Comparison of ENCODE assay signal across 8 cellular contexts in the genomic region with DNA sequence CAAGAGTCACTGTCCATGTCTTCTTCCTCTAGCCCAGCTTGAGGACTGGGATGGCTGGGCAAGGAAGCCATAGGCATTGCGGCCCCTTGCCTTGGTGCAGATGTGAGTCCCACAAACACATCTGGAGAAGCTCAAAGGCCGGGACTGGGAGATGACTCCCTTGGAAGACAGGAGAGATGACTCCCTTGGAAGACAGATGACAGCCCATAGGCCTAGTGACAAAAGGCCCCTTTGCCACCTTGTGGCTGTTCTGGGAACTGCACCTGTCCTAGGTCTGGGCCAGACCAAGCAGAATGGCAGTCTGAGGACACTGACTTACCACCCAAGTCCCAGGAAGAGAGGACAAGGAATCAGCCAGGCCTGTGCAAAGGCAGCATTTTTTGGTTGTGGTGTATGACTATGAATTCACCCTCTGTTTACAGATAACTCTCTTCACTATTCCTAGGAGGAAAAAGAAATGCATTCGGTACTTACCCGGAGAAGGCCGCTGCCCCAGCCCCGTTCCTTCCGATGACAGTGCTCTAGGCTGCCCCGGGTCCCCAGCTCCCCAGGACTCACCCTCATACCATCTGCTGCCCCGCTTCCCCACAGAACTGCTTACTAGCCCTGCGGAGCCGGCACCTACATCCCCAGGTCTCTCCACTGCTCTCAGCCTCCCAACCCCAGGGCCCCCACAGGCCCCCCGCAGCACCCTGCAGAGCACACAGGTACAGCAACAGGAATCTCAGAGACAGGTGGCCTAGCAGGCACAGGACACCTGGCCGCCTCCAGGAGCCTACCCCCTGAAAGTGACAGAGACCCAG. TPM values are rescaled to one million over a fixed set of nuclear protein-coding genes. Genes with fewer than 3 reads are reported as not detected.
A peak's percentile ranks its signal among the peaks of the same experiment; 100 is the strongest.
DNase-seq lines count a peak whose midpoint lies in the region; ATAC-seq and TF ChIP-seq lines count a peak whose summit lies in the region.

No MANE protein-coding gene starts in this region.

- H3K4me1 Mint-ChIP-seq in activated CD4-positive, alpha-beta T cell treated with anti-CD3 and anti-CD28 coated beads, Interleukin-2, amount 10 ng/mL, durations not matched to agents 24 days and 14 days, result peaks cover 33% of the 10 kb centered on the region

- WGBS in liver, result 91% methylated on average over 13 of the region's 13 CpGs

- H3K27ac ChIP-seq in colonic mucosa (no peak overlapping the region), liver (ENCODE audit: low read depth in 1 of 2, low read length in 2 of 2) (no peak overlapping the region)

- no peak overlapping the region for H3K4me3 Mint-ChIP-seq in activated CD4-positive, alpha-beta T cell treated with anti-CD3 and anti-CD28 coated beads, Interleukin-2, amount 10 ng/mL, durations not matched to agents 24 days and 14 days

- peaks cover 61% of the 10 kb centered on the region for H3K36me3 Mint-ChIP-seq in activated CD4-positive, alpha-beta T cell treated with anti-CD3 and anti-CD28 coated beads, Interleukin-2, amount 10 ng/mL, durations not matched to agents 24 days and 14 days (ENCODE audit: low read depth)

- H3K9me3 Mint-ChIP-seq in activated CD4-positive, alpha-beta T cell treated with anti-CD3 and anti-CD28 coated beads, Interleukin-2, amount 10 ng/mL, durations not matched to agents 24 days and 14 days, result no peaks in the 10 kb centered on the region

- no peaks in the 10 kb centered on the region for H3K27me3 Mint-ChIP-seq in activated CD4-positive, alpha-beta T cell treated with anti-CD3 and anti-CD28 coated beads, Interleukin-2, amount 10 ng/mL, durations not matched to agents 24 days and 14 days

- H3K9me3 ChIP-seq in colonic mucosa (no peaks in the 10 kb centered on the region), liver (ENCODE audit: control insufficient read depth in 4 of 4, low read length in 3 of 4) (no peaks in the 10 kb centered on the region)

- H3K9ac ChIP-seq in colonic mucosa (ENCODE audit: low read depth in 2 of 2, low read length in 2 of 2), result no peak overlapping the region
- H3K9ac ChIP-seq in liver (ENCODE audit: low read depth in 1 of 2, low read length in 2 of 2), result no peak overlapping the region

- TF ChIP-seq CTCF in colonic mucosa (IDR thresholded peaks at IDR 0.05) (peak; percentile 93), liver (IDR thresholded peaks at IDR 0.05; ENCODE audit: low read depth, low read length, missing input control) (peak; percentile 96)

- DNase-seq in GM04503 (ENCODE audit: low read depth), result peak; percentile 25
- DNase-seq in NCI-H2227 (lab: John Stamatoyannopoulos, UW; ENCODE audit: unreplicated experiment), result peak; percentile 77
- DNase-seq in activated CD4-positive, alpha-beta T cell treated with anti-CD3 and anti-CD28 coated beads, Interleukin-2, amount 10 ng/mL, durations not matched to agents 24 days and 14 days, result peak; percentile 95
- DNase-seq in colonic mucosa, result peak; percentile 84
- peak; percentile 65 to 84 (median 71) for DNase-seq in stimulated activated CD4-positive, alpha-beta T cell treated with anti-CD3 and anti-CD28 coated beads, TNF-alpha, amount 100 ng/mL, for 24 hours (ENCODE audit: low read depth in 3 of 3)

- H3K4me3 ChIP-seq in colonic mucosa, result no peak overlapping the region
- no peak overlapping the region for H3K4me3 ChIP-seq in liver (ENCODE audit: low read depth in 1 of 3, low read length in 3 of 3)

- H3K36me3 ChIP-seq in colonic mucosa (no peaks in the 10 kb centered on the region), liver (ENCODE audit: control insufficient read depth in 4 of 4, insufficient read depth in 3 of 4, low read depth in 1 of 4, low read length in 3 of 4) (peaks cover 6 to 37% (median 22%) of the 10 kb centered on the region in 4 donors)

- H3K27me3 ChIP-seq in colonic mucosa, result no peaks in the 10 kb centered on the region
- no peaks in the 10 kb centered on the region for H3K27me3 ChIP-seq in liver (ENCODE audit: control insufficient read depth in 4 of 4, insufficient read depth in 4 of 4, low read length in 3 of 4)

- intact Hi-C loops in activated CD4-positive, alpha-beta T cell treated with anti-CD3 and anti-CD28 coated beads, Interleukin-2, amount 10 ng/mL, durations not matched to agents 24 days and 14 days (cut with micrococcal nuclease), result loop anchor here (1.0 kb wide), 1 partner anchor 107 kb away; no protein-coding TSS in a partner anchor
- intact Hi-C loops in colonic mucosa (cut with DNase I), result no loop called here

- peak; percentile 80 to 90 for TF ChIP-seq RAD21 in liver (IDR thresholded peaks at IDR 0.05)

- H3K27ac Mint-ChIP-seq in activated CD4-positive, alpha-beta T cell treated with anti-CD3 and anti-CD28 coated beads, Interleukin-2, amount 10 ng/mL, durations not matched to agents 24 days and 14 days, result peak overlapping the region; percentile 36

- H3K4me1 ChIP-seq in colonic mucosa (no peaks in the 10 kb centered on the region), liver (ENCODE audit: control insufficient read depth in 4 of 4, insufficient read depth in 4 of 4, low read length in 3 of 4) (peaks cover 4 to 11% (median 8%) of the 10 kb centered on the region in 4 donors)

- ATAC-seq in HG02610 (IDR thresholded peaks at IDR 0.05; ENCODE audit: unreplicated experiment) (peak; percentile 63), HG03439 (IDR thresholded peaks at IDR 0.05; ENCODE audit: unreplicated experiment) (no peak)

TF ChIP-seq in liver, 16 proteins besides CTCF, POLR2A, EP300 and RAD21:
- TF ChIP-seq, protein P1, sequence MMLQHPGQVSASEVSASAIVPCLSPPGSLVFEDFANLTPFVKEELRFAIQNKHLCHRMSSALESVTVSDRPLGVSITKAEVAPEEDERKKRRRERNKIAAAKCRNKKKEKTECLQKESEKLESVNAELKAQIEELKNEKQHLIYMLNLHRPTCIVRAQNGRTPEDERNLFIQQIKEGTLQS (IDR thresholded peaks at IDR 0.05), result no peak
- TF ChIP-seq, protein P2, sequence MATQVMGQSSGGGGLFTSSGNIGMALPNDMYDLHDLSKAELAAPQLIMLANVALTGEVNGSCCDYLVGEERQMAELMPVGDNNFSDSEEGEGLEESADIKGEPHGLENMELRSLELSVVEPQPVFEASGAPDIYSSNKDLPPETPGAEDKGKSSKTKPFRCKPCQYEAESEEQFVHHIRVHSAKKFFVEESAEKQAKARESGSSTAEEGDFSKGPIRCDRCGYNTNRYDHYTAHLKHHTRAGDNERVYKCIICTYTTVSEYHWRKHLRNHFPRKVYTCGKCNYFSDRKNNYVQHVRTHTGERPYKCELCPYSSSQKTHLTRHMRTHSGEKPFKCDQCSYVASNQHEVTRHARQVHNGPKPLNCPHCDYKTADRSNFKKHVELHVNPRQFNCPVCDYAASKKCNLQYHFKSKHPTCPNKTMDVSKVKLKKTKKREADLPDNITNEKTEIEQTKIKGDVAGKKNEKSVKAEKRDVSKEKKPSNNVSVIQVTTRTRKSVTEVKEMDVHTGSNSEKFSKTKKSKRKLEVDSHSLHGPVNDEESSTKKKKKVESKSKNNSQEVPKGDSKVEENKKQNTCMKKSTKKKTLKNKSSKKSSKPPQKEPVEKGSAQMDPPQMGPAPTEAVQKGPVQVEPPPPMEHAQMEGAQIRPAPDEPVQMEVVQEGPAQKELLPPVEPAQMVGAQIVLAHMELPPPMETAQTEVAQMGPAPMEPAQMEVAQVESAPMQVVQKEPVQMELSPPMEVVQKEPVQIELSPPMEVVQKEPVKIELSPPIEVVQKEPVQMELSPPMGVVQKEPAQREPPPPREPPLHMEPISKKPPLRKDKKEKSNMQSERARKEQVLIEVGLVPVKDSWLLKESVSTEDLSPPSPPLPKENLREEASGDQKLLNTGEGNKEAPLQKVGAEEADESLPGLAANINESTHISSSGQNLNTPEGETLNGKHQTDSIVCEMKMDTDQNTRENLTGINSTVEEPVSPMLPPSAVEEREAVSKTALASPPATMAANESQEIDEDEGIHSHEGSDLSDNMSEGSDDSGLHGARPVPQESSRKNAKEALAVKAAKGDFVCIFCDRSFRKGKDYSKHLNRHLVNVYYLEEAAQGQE (IDR thresholded peaks at IDR 0.05), result no peak
- TF ChIP-seq HNF4G (IDR thresholded peaks at IDR 0.05) (no peak), GABPA (IDR thresholded peaks at IDR 0.05 in 1 of 2, conservative IDR thresholded peaks at IDR 0.05 in 1 of 2) (no peak), SP1 (IDR thresholded peaks at IDR 0.05) (no peak), HNF4A (conservative IDR thresholded peaks at IDR 0.05) (no peak), FOXA2 (IDR thresholded peaks at IDR 0.05) (no peak), TAF1 (conservative IDR thresholded peaks at IDR 0.05) (no peak), RXRA (IDR thresholded peaks at IDR 0.05) (no peak)
TF ChIP-seq in liver: peak in this region for 0.

RNA-seq across cellular contexts. Expression of a gene that starts 30.8 kb away (rescaled TPM):
- total RNA-seq in activated CD4-positive, alpha-beta T cell treated with anti-CD3 and anti-CD28 coated beads, Interleukin-2, amount 10 ng/mL, durations not matched to agents 24 days and 14 days, result 266 and 289 TPM in 2 replicates
- total RNA-seq in colonic mucosa, result 100 to 1,000 TPM; 235 to 272 TPM
- 100 to 1,000 TPM; 129 to 207 TPM for total RNA-seq in liver
- polyA plus RNA-seq in liver, result 100 to 1,000 TPM; 298 to 407 TPM

RNA-seq across cellular contexts. Expression of a gene that starts 31.5 kb away (rescaled TPM):
- 112 and 113 TPM in 2 replicates for total RNA-seq in activated CD4-positive, alpha-beta T cell treated with anti-CD3 and anti-CD28 coated beads, Interleukin-2, amount 10 ng/mL, durations not matched to agents 24 days and 14 days
- total RNA-seq in colonic mucosa (1 to 10 TPM; 4.3 to 9.4 TPM), liver (1 to 10 TPM; 1.3 to 1.8 TPM)
- polyA plus RNA-seq in liver, result 1 to 10 TPM; 2.6 to 2.7 TPM

Comparison
In these comparisons a context has a peak if more than half of its experiments do, and no peak if none do; other contexts are left out.
1. DNase-seq: peak in every context shown above with its lines; median percentile 95 in activated CD4-positive, alpha-beta T cell treated with anti-CD3 and anti-CD28 coated beads, Interleukin-2, amount 10 ng/mL, durations not matched to agents 24 days and 14 days; 84 in colonic mucosa; 77 in NCI-H2227; 71 in stimulated activated CD4-positive, alpha-beta T cell treated with anti-CD3 and anti-CD28 coated beads, TNF-alpha, amount 100 ng/mL, for 24 hours; 25 in GM04503.
2. RNA of a gene that starts 31.5 kb away (total RNA-seq): 112 to 113 TPM in activated CD4-positive, alpha-beta T cell treated with anti-CD3 and anti-CD28 coated beads, Interleukin-2, amount 10 ng/mL, durations not matched to agents 24 days and 14 days; 4.3 to 9.4 TPM in colonic mucosa and 1.3 to 1.8 TPM in liver; every median in the first group is over 10 times any median in the second.